In the genomic region with DNA sequence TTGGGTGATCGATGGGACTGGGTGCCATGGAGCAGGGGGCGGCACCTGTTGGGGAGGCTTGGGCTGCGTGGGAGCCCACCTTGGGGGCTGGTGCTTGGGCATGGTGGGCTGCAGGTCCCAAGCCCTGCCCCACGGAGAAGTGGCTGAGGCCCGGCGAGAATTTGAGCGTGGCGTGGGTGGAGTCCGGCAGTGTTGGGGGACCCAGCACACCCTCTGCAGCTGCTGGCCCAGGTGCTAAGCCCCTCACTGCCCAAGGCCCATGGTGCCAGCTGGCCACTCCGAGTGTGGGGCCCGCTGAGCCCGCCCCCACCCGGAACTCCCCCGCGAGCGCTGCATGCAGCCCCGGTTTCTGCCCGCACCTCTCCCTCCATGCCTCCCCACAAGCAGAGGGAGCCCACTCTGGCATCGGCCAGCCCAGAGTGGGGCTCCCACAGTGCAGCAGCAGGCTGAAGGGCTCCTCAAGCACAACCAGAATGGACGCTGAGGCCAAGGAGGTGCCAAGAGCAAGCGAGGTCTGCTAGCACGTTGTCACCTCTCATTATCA, we compare ENCODE assay signal across 25 cellular contexts.
"Had no signal": no experiment of that assay in that cellular context is flagged by ENCODE, and none has a peak within 500 bp of the region (broad histone marks: within the 10 kb centered on the region; RNA-seq: fewer than 3 reads in every experiment).

No MANE protein-coding gene starts in this region.

- H3K36me3 ChIP-seq: heart left ventricle, left ventricle myocardium inferior, pancreas, prostate gland, suprapubic skin, tibial nerve, vagina had no signal

- H3K36me3 Mint-ChIP-seq: naive thymus-derived CD8-positive, alpha-beta T cell; type B pancreatic cell had no signal

- H3K27me3 Mint-ChIP-seq: naive thymus-derived CD8-positive, alpha-beta T cell; stimulated activated naive CD8-positive, alpha-beta T cell treated with anti-CD3 and anti-CD28 coated beads, Interleukin-15, Interleukin-2, amounts not matched to agents 100 ng/mL and 50 ng/mL, for 24 hours; type B pancreatic cell had no signal

- H3K4me1 Mint-ChIP-seq: immature natural killer cell; naive thymus-derived CD8-positive, alpha-beta T cell; nephron; neural crest cell had no signal

- DNase-seq: heart left ventricle; hypothalamus; immature natural killer cell; kidney; left ventricle myocardium inferior; naive thymus-derived CD8-positive, alpha-beta T cell; nucleus accumbens; retina; stimulated activated CD4-positive, alpha-beta T cell treated with anti-CD3 and anti-CD28 coated beads, Interleukin-12 subunit alpha, Interleukin-12 subunit beta, amount 100 ng/mL, for 4 hours; stimulated activated CD4-positive, alpha-beta T cell treated with anti-CD3 and anti-CD28 coated beads, Interleukin-15, amount 100 ng/mL, for 24 hours; stimulated activated CD4-positive, alpha-beta T cell treated with anti-CD3 and anti-CD28 coated beads, Interleukin-2, amount 100 ng/mL, for 24 hours; stimulated activated CD4-positive, alpha-beta T cell treated with anti-CD3 and anti-CD28 coated beads, Interleukin-4, amount 100 ng/mL, for 1 hour; stimulated activated naive CD4-positive, alpha-beta T cell had no signal

- H3K27ac Mint-ChIP-seq: immature natural killer cell; naive thymus-derived CD8-positive, alpha-beta T cell; nephron; stimulated activated naive CD8-positive, alpha-beta T cell treated with anti-CD3 and anti-CD28 coated beads, Interleukin-15, Interleukin-2, amounts not matched to agents 100 ng/mL and 50 ng/mL, for 24 hours; type B pancreatic cell had no signal

- ATAC-seq: heart left ventricle; naive thymus-derived CD8-positive, alpha-beta T cell; pancreas; sciatic nerve had no signal

- H3K9me3 Mint-ChIP-seq: nephron, type B pancreatic cell had no signal

- H3K27me3 ChIP-seq: heart left ventricle, pancreas, suprapubic skin, tibial nerve, vagina had no signal

- H3K4me1 ChIP-seq: heart left ventricle, left ventricle myocardium inferior, pancreas, prostate gland, suprapubic skin, tibial nerve, vagina had no signal

- H3K27ac ChIP-seq: heart left ventricle, left ventricle myocardium inferior, pancreas, prostate gland, skin epidermis, suprapubic skin, tibial nerve, vagina had no signal

- H3K4me3 ChIP-seq: heart left ventricle, left ventricle myocardium inferior, lung, pancreas, prostate gland, skin epidermis, suprapubic skin, tibial nerve, vagina had no signal

- H3K9me3 ChIP-seq: pancreas, prostate gland, vagina had no signal

- H3K4me3 Mint-ChIP-seq: immature natural killer cell; naive thymus-derived CD8-positive, alpha-beta T cell; nephron; neural crest cell; stimulated activated naive CD8-positive, alpha-beta T cell treated with anti-CD3 and anti-CD28 coated beads, Interleukin-15, Interleukin-2, amounts not matched to agents 100 ng/mL and 50 ng/mL, for 24 hours; type B pancreatic cell had no signal
